Comparison of ENCODE assay signal across 8 cellular contexts in genomic region chr2:164479460-164479859, GRCh38.
DNase-seq lines count a peak whose midpoint lies in the region; ATAC-seq, FAIRE-seq and TF ChIP-seq lines count a peak whose summit lies in the region.

No MANE protein-coding gene starts in this region.

- no peak overlapping the region for H3K4me2 ChIP-seq in astrocyte (ENCODE audit: low read length)

- intact Hi-C loops in lower lobe of right lung (cut with DNase I): no loop called here
- intact Hi-C loops in CD4-positive, alpha-beta memory T cell (cut with micrococcal nuclease): no loop called here

- ATAC-seq in lower lobe of right lung (no peak), GM18517 (IDR thresholded peaks at IDR 0.05; ENCODE audit: unreplicated experiment) (no peak), GM19328 (IDR thresholded peaks at IDR 0.05; ENCODE audit: unreplicated experiment) (no peak)

- no peak overlapping the region for H3K4me3 ChIP-seq in astrocyte (ENCODE audit: insufficient read depth, low read depth, low read length)
- H3K4me3 ChIP-seq in lower lobe of right lung: no peak overlapping the region
- H3K4me3 ChIP-seq in CD4-positive, alpha-beta memory T cell (ENCODE audit: low read length in 2 of 2): no peak overlapping the region

- H3K9ac ChIP-seq in astrocyte (ENCODE audit: low read length): no peak overlapping the region

- CTCF ChIA-PET in CD4-positive, alpha-beta memory T cell (lab: Charles Lee; ENCODE audit: partially characterized antibody): interaction anchor here (0.6 kb wide), 1 partner anchor 24 kb away, joined by 4 read pairs; no protein-coding TSS in a partner anchor

- no peaks in the 10 kb centered on the region for H3K36me3 Mint-ChIP-seq in astrocyte (ENCODE audit: low read depth, unreplicated experiment)
- no peaks in the 10 kb centered on the region for H3K36me3 Mint-ChIP-seq in CD4-positive, alpha-beta memory T cell

- no peaks in the 10 kb centered on the region for H3K4me1 ChIP-seq in astrocyte (ENCODE audit: insufficient read depth, low read length)
- H3K4me1 ChIP-seq in lower lobe of right lung: no peaks in the 10 kb centered on the region
- H3K4me1 ChIP-seq in CD4-positive, alpha-beta memory T cell (ENCODE audit: insufficient read depth, low read length): no peaks in the 10 kb centered on the region

- no peaks in the 10 kb centered on the region for H3K9me3 ChIP-seq in astrocyte (ENCODE audit: insufficient read depth, low read depth, low read length)
- no peaks in the 10 kb centered on the region for H3K9me3 ChIP-seq in lower lobe of right lung
- no peaks in the 10 kb centered on the region for H3K9me3 ChIP-seq in CD4-positive, alpha-beta memory T cell (ENCODE audit: control insufficient read depth in 1 of 2, low read length in 2 of 2)

- TF ChIP-seq CTCF in C4-2B (conservative IDR thresholded peaks at IDR 0.05): peak; percentile 69
- peak; percentile 67 for TF ChIP-seq CTCF in astrocyte (IDR thresholded peaks at IDR 0.05; ENCODE audit: insufficient read depth, low read depth, low read length)
- peak; percentile 32 for TF ChIP-seq CTCF in lower lobe of right lung (IDR thresholded peaks at IDR 0.05)

- FAIRE-seq in astrocyte (lab: Jason Lieb, UNC): no peak

- H3K79me2 ChIP-seq in astrocyte (ENCODE audit: insufficient read depth, low read length): no peaks in the 10 kb centered on the region

- H3K9me3 Mint-ChIP-seq in astrocyte (ENCODE audit: unreplicated experiment): no peaks in the 10 kb centered on the region
- H3K9me3 Mint-ChIP-seq in CD4-positive, alpha-beta memory T cell: peaks cover 0 to 4% (median 1%) of the 10 kb centered on the region in 8 donors

- no peaks in the 10 kb centered on the region for H3K27me3 Mint-ChIP-seq in astrocyte (ENCODE audit: low read depth, unreplicated experiment)
- no peaks in the 10 kb centered on the region for H3K27me3 Mint-ChIP-seq in CD4-positive, alpha-beta memory T cell

- no peak overlapping the region for H3K27ac Mint-ChIP-seq in astrocyte (ENCODE audit: unreplicated experiment)
- H3K27ac Mint-ChIP-seq in CD4-positive, alpha-beta memory T cell: no peak overlapping the region

- no peaks in the 10 kb centered on the region for H4K20me1 ChIP-seq in astrocyte (ENCODE audit: insufficient read depth, low read length)

- H2AFZ ChIP-seq in astrocyte (ENCODE audit: low read depth, low read length): no peak overlapping the region

- H3K27me3 ChIP-seq in astrocyte (ENCODE audit: insufficient read depth, low read length) (no peaks in the 10 kb centered on the region), lower lobe of right lung (ENCODE audit: low read depth) (no peaks in the 10 kb centered on the region)
- H3K27me3 ChIP-seq in CD4-positive, alpha-beta memory T cell (ENCODE audit: insufficient read depth, low read length): no peaks in the 10 kb centered on the region

- no peaks in the 10 kb centered on the region for H3K36me3 ChIP-seq in astrocyte (ENCODE audit: insufficient read depth, low read length)
- no peaks in the 10 kb centered on the region for H3K36me3 ChIP-seq in lower lobe of right lung
- H3K36me3 ChIP-seq in CD4-positive, alpha-beta memory T cell (ENCODE audit: insufficient read depth, low read length): no peaks in the 10 kb centered on the region

- H3K4me1 Mint-ChIP-seq in astrocyte (ENCODE audit: low read depth, unreplicated experiment): no peaks in the 10 kb centered on the region
- no peaks in the 10 kb centered on the region for H3K4me1 Mint-ChIP-seq in CD4-positive, alpha-beta memory T cell

- H3K27ac ChIP-seq in C4-2B: no peak overlapping the region
- no peak overlapping the region for H3K27ac ChIP-seq in astrocyte (ENCODE audit: low read depth, low read length)
- no peak overlapping the region for H3K27ac ChIP-seq in lower lobe of right lung
- H3K27ac ChIP-seq in CD4-positive, alpha-beta memory T cell (ENCODE audit: low read depth, low read length): no peak overlapping the region

- DNase-seq in M059J (ENCODE audit: low read depth) (peak; percentile 31), astrocyte (ENCODE audit: low read depth) (peak; percentile 28), lower lobe of right lung (no peak), mucosa of gallbladder (ENCODE audit: low spot score) (no peak)
- DNase-seq in CD4-positive, alpha-beta memory T cell: no peak

- no peak overlapping the region for H3K4me3 Mint-ChIP-seq in astrocyte (ENCODE audit: unreplicated experiment)
- no peak overlapping the region for H3K4me3 Mint-ChIP-seq in CD4-positive, alpha-beta memory T cell

- POLR2A ChIA-PET in CD4-positive, alpha-beta memory T cell (lab: Charles Lee; ENCODE audit: partially characterized antibody): no interaction called here

Comparison
In these comparisons a context has a peak if more than half of its experiments do, and no peak if none do; other contexts are left out.
1. DNase-seq: peak in M059J (single experiment) and astrocyte (single experiment); none in lower lobe of right lung (single experiment), mucosa of gallbladder (single experiment) and CD4-positive, alpha-beta memory T cell (0 of 5).
2. Peak in every context shown above with its lines, with median percentiles within 50 percentile points of each other: CTCF ChIP-seq.